In the genomic region with DNA sequence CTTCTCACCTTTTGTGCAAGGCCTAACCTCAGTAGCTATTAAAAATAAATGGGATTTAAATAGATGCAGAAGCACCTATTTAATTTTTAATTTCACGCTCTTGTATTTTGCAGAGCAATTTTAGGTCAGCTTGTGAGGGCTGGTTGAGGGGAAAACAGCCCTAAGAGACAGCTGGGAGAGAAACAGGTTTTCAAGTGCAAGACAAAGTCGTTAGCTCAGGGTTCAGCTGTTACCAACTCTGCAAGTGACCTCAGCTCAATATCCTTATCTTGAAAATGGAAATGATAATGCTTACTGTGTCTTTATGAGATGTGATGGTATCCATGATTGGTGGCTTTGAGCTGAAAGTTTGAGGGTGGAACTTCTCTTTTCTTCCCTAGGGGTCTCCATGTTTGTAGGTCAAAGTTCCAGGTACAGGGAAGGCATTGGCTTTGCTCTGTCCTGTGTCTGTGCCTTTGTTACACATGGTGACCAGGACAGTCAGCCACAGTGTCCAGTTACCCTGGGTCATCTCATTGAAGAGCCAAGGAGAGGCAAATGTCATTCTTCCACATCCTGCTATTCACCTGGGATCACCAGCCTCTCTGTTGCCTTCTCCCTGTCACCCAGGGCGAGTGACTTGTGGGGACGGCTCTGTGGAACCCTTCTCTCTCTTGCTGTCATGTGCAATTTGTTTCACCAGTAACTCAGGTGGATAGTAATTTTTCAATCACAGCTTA, we compare ENCODE assay signal across 24 cellular contexts.
DNase-seq lines count a peak whose midpoint lies in the region; ATAC-seq, FAIRE-seq and TF ChIP-seq lines count a peak whose summit lies in the region.
"Had no signal": no experiment of that assay in that cellular context is flagged by ENCODE, and none has a peak within 500 bp of the region (broad histone marks: within the 10 kb centered on the region; RNA-seq: fewer than 3 reads in every experiment).

No MANE protein-coding gene starts in this region.

- dilution Hi-C loops in IMR-90 (cut with HindIII; ENCODE audit: low sequenced_read_pairs, unreplicated experiment), result no loop called here

- CTCF ChIA-PET in IMR-90 (lab: Yijun Ruan, JAX), result interaction anchor here (0.6 to 0.8 kb wide), 2 partner anchors 8 to 11 kb away, joined by 3 read pairs; no protein-coding TSS in a partner anchor
- CTCF ChIA-PET in CD8-positive, alpha-beta T cell (lab: Charles Lee), result interaction anchor here (1.0 kb wide), 1 partner anchor 18 kb away, joined by 3 read pairs; no protein-coding TSS in a partner anchor

- H3K27me3 Mint-ChIP-seq in astrocyte (ENCODE audit: low read depth, unreplicated experiment), result no peaks in the 10 kb centered on the region
- no peaks in the 10 kb centered on the region for H3K27me3 Mint-ChIP-seq in progenitor cell of endocrine pancreas
- H3K27me3 Mint-ChIP-seq in CD8-positive, alpha-beta T cell (ENCODE audit: low read depth), result peaks cover 20% of the 10 kb centered on the region
- H3K27me3 Mint-ChIP-seq: IgD-negative memory B cell had no signal

- H2AK5ac ChIP-seq in IMR-90 (ENCODE audit: low read depth, low read length), result peak overlapping the region; percentile 11; the same call in 1 of the 2 replicates

- H3K4me2 ChIP-seq in IMR-90 (ENCODE audit: low read depth, low read length) (no peak overlapping the region), astrocyte (ENCODE audit: low read length) (no peak overlapping the region)
- H3K4me2 ChIP-seq: BLaER1, KMS-11 had no signal

- H2BK20ac ChIP-seq in IMR-90 (ENCODE audit: low read depth, low read length), result no peak overlapping the region

- H3K27ac Mint-ChIP-seq in astrocyte (ENCODE audit: unreplicated experiment), result no peak overlapping the region
- H3K27ac Mint-ChIP-seq in progenitor cell of endocrine pancreas, result peak overlapping the region; percentile 19
- no peak overlapping the region for H3K27ac Mint-ChIP-seq in CD8-positive, alpha-beta T cell
- H3K27ac Mint-ChIP-seq: CD4-positive, CD25-positive, alpha-beta regulatory T cell; IgD-negative memory B cell had no signal

- H3K4me3 ChIP-seq in heart right ventricle (no peak overlapping the region), IMR-90 (ENCODE audit: insufficient read depth, low read depth, low read length) (no peak overlapping the region), astrocyte (ENCODE audit: insufficient read depth, low read depth, low read length) (no peak overlapping the region)
- no peak overlapping the region for H3K4me3 ChIP-seq in CD8-positive, alpha-beta T cell (ENCODE audit: low read depth, low read length)
- H3K4me3 ChIP-seq: BLaER1, HAP-1 had no signal

- H3K14ac ChIP-seq in IMR-90 (replicated peaks; ENCODE audit: low read depth, low read length), result no peak overlapping the region

- intact Hi-C loops in heart right ventricle (cut with DNase I) (no loop called here), cardiac septum (cut with DNase I) (no loop called here), IMR-90 (cut with micrococcal nuclease) (no loop called here)
- intact Hi-C loops in CD8-positive, alpha-beta T cell (cut with DNase I, micrococcal nuclease), result no loop called here

- 0 out of 2 replicates have a peak overlapping the region, but pooled peaks have one; percentile 3 for H3K4ac ChIP-seq in IMR-90 (ENCODE audit: low read depth, low read length)

- H2AK9ac ChIP-seq in IMR-90 (replicated peaks; ENCODE audit: low read depth, low read length, poor library complexity), result no peak overlapping the region

- BruUV-seq in IMR-90 (replicated peaks; lab: Mats Ljungman, UMichigan), result no TSS peak

- peak overlapping the region; percentile 72; the same call in 1 of the 2 replicates for H3K23ac ChIP-seq in IMR-90 (ENCODE audit: low read depth, low read length)

- in situ Hi-C loops in IMR-90 (cut with MboI; ENCODE audit: low sequenced_read_pairs), result no loop called here

- no peak overlapping the region for H3K9ac ChIP-seq in IMR-90 (ENCODE audit: low read depth, low read length)
- no peak overlapping the region for H3K9ac ChIP-seq in astrocyte (ENCODE audit: low read length)
- H3K9ac ChIP-seq: BLaER1, KMS-11 had no signal

- peaks cover 27% of the 10 kb centered on the region for H3K79me2 ChIP-seq in astrocyte (ENCODE audit: insufficient read depth, low read length)

- H4K91ac ChIP-seq in IMR-90 (ENCODE audit: insufficient read depth, low read depth, low read length), result no peak overlapping the region

- no peak for DNase-seq in heart right ventricle
- no peak for DNase-seq in cardiac septum (ENCODE audit: low spot score)
- DNase-seq in IMR-90, result no peak
- no peak for DNase-seq in astrocyte (ENCODE audit: low read depth)
- DNase-seq in progenitor cell of endocrine pancreas (ENCODE audit: low spot score, unreplicated experiment), result no peak
- no peak for DNase-seq in CD8-positive, alpha-beta T cell
- DNase-seq in GM12892 (ENCODE audit: insufficient read length), result no peak
- DNase-seq in RCC 7860 (ENCODE audit: low spot score), result no peak
- DNase-seq: CD4-positive, CD25-positive, alpha-beta regulatory T cell; GOT3; NCI-H1048; NCI-H1417 treated with DMSO at 0.1 percent for 48 hours; NCI-H1694 treated with DMSO at 0.1 percent for 48 hours; NCI-H2081 treated with DMSO at 0.1 percent for 48 hours; NCI-H2171 treated with DMSO at 0.1 percent for 48 hours; NCI-H345; NCI-H510A treated with DMSO at 0.1 percent for 48 hours; SHP77 had no signal

- peaks cover 61% of the 10 kb centered on the region for H3K4me1 Mint-ChIP-seq in astrocyte (ENCODE audit: low read depth, unreplicated experiment)
- H3K4me1 Mint-ChIP-seq in progenitor cell of endocrine pancreas (ENCODE audit: low read depth), result peaks cover 5% of the 10 kb centered on the region
- H3K4me1 Mint-ChIP-seq in CD8-positive, alpha-beta T cell (ENCODE audit: low read depth), result peaks cover 19% of the 10 kb centered on the region

- H3K4me1 ChIP-seq in heart right ventricle, result peaks cover 5 to 95% (median 74%) of the 10 kb centered on the region in 9 donors
- peaks cover 27% of the 10 kb centered on the region for H3K4me1 ChIP-seq in IMR-90 (ENCODE audit: control insufficient read depth, insufficient read depth, low read length)
- peaks cover 22% of the 10 kb centered on the region for H3K4me1 ChIP-seq in astrocyte (ENCODE audit: insufficient read depth, low read length)
- peaks cover 11% of the 10 kb centered on the region for H3K4me1 ChIP-seq in CD8-positive, alpha-beta T cell (ENCODE audit: insufficient read depth, low read length)

- peaks cover 38% of the 10 kb centered on the region for H3K36me3 Mint-ChIP-seq in astrocyte (ENCODE audit: low read depth, unreplicated experiment)
- H3K36me3 Mint-ChIP-seq in progenitor cell of endocrine pancreas (ENCODE audit: insufficient read depth), result no peaks in the 10 kb centered on the region
- no peaks in the 10 kb centered on the region for H3K36me3 Mint-ChIP-seq in CD8-positive, alpha-beta T cell
- H3K36me3 Mint-ChIP-seq: CD4-positive, CD25-positive, alpha-beta regulatory T cell had no signal

- ATAC-seq in heart right ventricle (no peak), IMR-90 (ENCODE audit: low read depth) (no peak)
- no peak for ATAC-seq in CD8-positive, alpha-beta T cell

- no peak overlapping the region for H2BK15ac ChIP-seq in IMR-90 (ENCODE audit: low read depth, low read length)

- no peak overlapping the region for H2BK5ac ChIP-seq in IMR-90 (ENCODE audit: low read depth, low read length, poor library complexity, severe bottlenecking)

- H3K9me3 Mint-ChIP-seq in astrocyte (ENCODE audit: unreplicated experiment) (no peaks in the 10 kb centered on the region), progenitor cell of endocrine pancreas (ENCODE audit: low read depth) (no peaks in the 10 kb centered on the region)
- H3K9me3 Mint-ChIP-seq in CD8-positive, alpha-beta T cell, result no peaks in the 10 kb centered on the region
- H3K9me3 Mint-ChIP-seq: CD4-positive, CD25-positive, alpha-beta regulatory T cell; IgD-negative memory B cell had no signal

- H3K18ac ChIP-seq in IMR-90 (ENCODE audit: low read depth, low read length), result no peak overlapping the region

- H3K27me3 ChIP-seq in heart right ventricle, result no peaks in the 10 kb centered on the region
- H3K27me3 ChIP-seq in IMR-90 (ENCODE audit: control insufficient read depth, insufficient read depth, low read length), result no peaks in the 10 kb centered on the region
- no peaks in the 10 kb centered on the region for H3K27me3 ChIP-seq in astrocyte (ENCODE audit: insufficient read depth, low read length)
- no peaks in the 10 kb centered on the region for H3K27me3 ChIP-seq in CD8-positive, alpha-beta T cell (ENCODE audit: insufficient read depth, low read length)
- H3K27me3 ChIP-seq: BLaER1 had no signal

- no peaks in the 10 kb centered on the region for H3K9me3 ChIP-seq in heart right ventricle
- H3K9me3 ChIP-seq in IMR-90 (ENCODE audit: control insufficient read depth, insufficient read depth, low read length), result no peaks in the 10 kb centered on the region
- H3K9me3 ChIP-seq in astrocyte (ENCODE audit: insufficient read depth, low read depth, low read length), result no peaks in the 10 kb centered on the region
- H3K9me3 ChIP-seq in CD8-positive, alpha-beta T cell (ENCODE audit: low read length), result no peaks in the 10 kb centered on the region
- H3K9me3 ChIP-seq: BLaER1, HAP-1 had no signal

- H4K20me1 ChIP-seq in IMR-90 (ENCODE audit: insufficient read depth, low read length), result peaks cover 73% of the 10 kb centered on the region
- peaks cover 47% of the 10 kb centered on the region for H4K20me1 ChIP-seq in astrocyte (ENCODE audit: insufficient read depth, low read length)

- no peaks in the 10 kb centered on the region for H3K36me3 ChIP-seq in heart right ventricle
- 0 out of 2 replicates have a peak, but pooled peaks cover 4% of the 10 kb centered on the region for H3K36me3 ChIP-seq in IMR-90 (ENCODE audit: control insufficient read depth, insufficient read depth, low read length)
- H3K36me3 ChIP-seq in astrocyte (ENCODE audit: insufficient read depth, low read length), result no peaks in the 10 kb centered on the region
- no peaks in the 10 kb centered on the region for H3K36me3 ChIP-seq in CD8-positive, alpha-beta T cell (ENCODE audit: insufficient read depth, low read length)
- H3K36me3 ChIP-seq: HAP-1 had no signal

- peaks cover 50% of the 10 kb centered on the region for H3K9me1 ChIP-seq in IMR-90 (ENCODE audit: insufficient read depth, low read length)

- H2AFZ ChIP-seq in IMR-90 (replicated peaks; ENCODE audit: low read length, poor library complexity) (no peak overlapping the region), astrocyte (ENCODE audit: low read depth, low read length) (no peak overlapping the region)

- TF ChIP-seq POLR2A in IMR-90 (IDR thresholded peaks at IDR 0.05; ENCODE audit: low read depth, low read length) (no peak), GM12892 (IDR thresholded peaks at IDR 0.05; ENCODE audit: low read depth, low read length) (no peak)

- peak overlapping the region; percentile 60 for H3K4me3 Mint-ChIP-seq in astrocyte (ENCODE audit: unreplicated experiment)
- no peak overlapping the region for H3K4me3 Mint-ChIP-seq in progenitor cell of endocrine pancreas (ENCODE audit: low read depth)
- H3K4me3 Mint-ChIP-seq in CD8-positive, alpha-beta T cell, result no peak overlapping the region
- H3K4me3 Mint-ChIP-seq: CD4-positive, CD25-positive, alpha-beta regulatory T cell; IgD-negative memory B cell had no signal

- WGBS in heart right ventricle, 2 donors, result 75 to 82% methylated on average over 4 of the region's 4 CpGs
- no CpG with 5 or more reads among the region's 4 CpGs for WGBS in IMR-90 (ENCODE audit: extremely low coverage in 2 of 2, insufficient read length in 1 of 2), 2 experiments

- no peak for FAIRE-seq in astrocyte (lab: Jason Lieb, UNC)
- FAIRE-seq in GM12892 (lab: Jason Lieb, UNC), result no peak
- FAIRE-seq in RCC 7860 (lab: Jason Lieb, UNC), result no peak
- FAIRE-seq: A204.1, D721Med had no signal

- H4K5ac ChIP-seq in IMR-90 (ENCODE audit: low read depth, low read length), result no peak overlapping the region

- no peak overlapping the region for H4K8ac ChIP-seq in IMR-90 (ENCODE audit: low read depth in 2 of 2, low read length in 2 of 2)

- H3K56ac ChIP-seq in IMR-90 (ENCODE audit: extremely low read depth, insufficient read depth, low read length), result no peak overlapping the region

- POLR2A ChIA-PET in IMR-90 (lab: Charles Lee; ENCODE audit: unreplicated experiment), result no interaction called here
- POLR2A ChIA-PET in CD8-positive, alpha-beta T cell (lab: Charles Lee), result no interaction called here

- peak overlapping the region in 6 of 10 donors; percentile 5 to 45 (median 32) for H3K27ac ChIP-seq in heart right ventricle
- no peak overlapping the region for H3K27ac ChIP-seq in IMR-90 (ENCODE audit: insufficient read depth, low read length)
- no peak overlapping the region for H3K27ac ChIP-seq in astrocyte (ENCODE audit: low read depth, low read length)
- H3K27ac ChIP-seq in CD8-positive, alpha-beta T cell (ENCODE audit: low read depth, low read length), result no peak overlapping the region
- H3K27ac ChIP-seq: BLaER1, KMS-11 had no signal

- no peak overlapping the region for H2BK120ac ChIP-seq in IMR-90 (ENCODE audit: low read depth, low read length)

- peaks cover 54 to 91% of the 10 kb centered on the region in 2 experiments for H3K79me1 ChIP-seq in IMR-90 (ENCODE audit: low read depth in 1 of 2, low read length in 2 of 2)

- no peak for TF ChIP-seq CTCF in heart right ventricle (IDR thresholded peaks at IDR 0.05)
- no peak for TF ChIP-seq CTCF in IMR-90 (conservative IDR thresholded peaks at IDR 0.05; ENCODE audit: low read depth, low read length)
- TF ChIP-seq CTCF in astrocyte (IDR thresholded peaks at IDR 0.05; ENCODE audit: insufficient read depth, low read depth, low read length), result no peak
- no peak for TF ChIP-seq CTCF in progenitor cell of endocrine pancreas (IDR thresholded peaks at IDR 0.05; ENCODE audit: unreplicated experiment)
- TF ChIP-seq CTCF in CD8-positive, alpha-beta T cell (IDR thresholded peaks at IDR 0.05), result no peak

- no peak for TF ChIP-seq RAD21 in IMR-90 (IDR thresholded peaks at IDR 0.05; ENCODE audit: low read length)

Comparison
In these comparisons a context has a peak if more than half of its experiments do, and no peak if none do; other contexts are left out.
1. H3K27ac ChIP-seq: peak in heart right ventricle (6 of 10); none in IMR-90 (single experiment), astrocyte (single experiment) and CD8-positive, alpha-beta T cell (single experiment).